Comparison of ENCODE assay signal across 17 cellular contexts in the genomic region with DNA sequence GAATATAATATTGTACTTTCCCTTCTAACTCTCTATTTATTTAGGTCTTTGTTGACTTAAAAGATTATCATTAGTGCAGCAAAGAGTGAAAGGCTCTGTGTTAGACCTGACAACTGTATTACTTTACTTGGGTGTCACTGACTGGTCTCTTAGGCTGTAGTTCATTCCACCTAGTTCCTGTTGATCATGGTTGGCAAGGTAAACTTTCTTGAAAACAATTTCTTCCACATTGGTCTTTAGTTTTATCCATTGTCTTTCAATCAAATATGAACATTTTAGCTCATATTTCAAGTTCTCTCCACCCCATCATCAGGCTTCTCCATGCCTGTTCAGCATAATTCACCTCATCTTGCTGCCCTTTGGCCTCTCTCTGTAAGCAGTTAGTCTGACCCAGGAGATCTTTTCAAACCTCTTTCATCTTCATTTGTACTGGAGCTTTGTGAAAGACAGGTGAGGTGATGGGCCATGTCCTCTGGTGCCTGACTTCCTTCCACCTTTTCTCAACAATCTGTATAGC. TPM values are rescaled to one million over a fixed set of nuclear protein-coding genes. Genes with fewer than 3 reads are reported as not detected.
"Had no signal": no experiment of that assay in that cellular context is flagged by ENCODE, and none has a peak within 500 bp of the region (broad histone marks: within the 10 kb centered on the region; RNA-seq: fewer than 3 reads in every experiment).

No MANE protein-coding gene starts in this region.

- H3K4me1 ChIP-seq: foreskin keratinocyte, thyroid gland had no signal

- H2AFZ ChIP-seq: parathyroid adenoma had no signal

- H3K27me3 ChIP-seq: brain microvascular endothelial cell, thyroid gland had no signal

- H3K9me3 ChIP-seq: thyroid gland had no signal

- H3K4me3 ChIP-seq: coronary artery, thyroid gland had no signal

- H3K36me3 ChIP-seq: brain microvascular endothelial cell, thyroid gland, WERI-Rb-1 had no signal

- H3K9ac ChIP-seq: parathyroid adenoma had no signal

- DNase-seq: activated CD4-positive, alpha-beta T cell treated with anti-CD3 and anti-CD28 coated beads, Interleukin-2, amount 50 U/mL, for 4 hours; activated effector memory CD4-positive, alpha-beta T cell treated with anti-CD3 and anti-CD28 coated beads, Interleukin-2, amount 50 U/mL, for 16 hours; activated naive CD4-positive, alpha-beta T cell treated with anti-CD3 and anti-CD28 coated beads, Interleukin-2, amount 50 U/mL, for 16 hours; aorta; brain microvascular endothelial cell; glutamatergic neuron; mesenchymal stem cell; naive thymus-derived CD8-positive, alpha-beta T cell; stimulated activated CD4-positive, alpha-beta T cell treated with anti-CD3 and anti-CD28 coated beads, Interleukin-12 subunit alpha, Interleukin-12 subunit beta, amount 100 ng/mL, for 4 hours; stimulated activated CD8-positive, alpha-beta memory T cell treated with anti-CD3 and anti-CD28 coated beads, Interleukin-4, amount 100 ng/mL, for 48 hours; stimulated activated naive CD4-positive, alpha-beta T cell; thyroid gland; WERI-Rb-1 had no signal

- H3K27ac ChIP-seq: brain microvascular endothelial cell, coronary artery, foreskin keratinocyte, parathyroid adenoma, thyroid gland, WERI-Rb-1 had no signal

- ATAC-seq: naive thymus-derived CD8-positive, alpha-beta T cell had no signal

RNA-seq across cellular contexts. Expression of gene PPM1H, which starts 32.1 kb away (rescaled TPM):
- total RNA-seq: activated T-cell treated with anti-CD3 and anti-CD28 coated beads, Interleukin-2, amount 50 U/mL, for 72 hours; foreskin keratinocyte; naive thymus-derived CD8-positive, alpha-beta T cell had no signal
- polyA plus RNA-seq: naive thymus-derived CD8-positive, alpha-beta T cell had no signal
